Comparison of ENCODE assay signal across 8 cellular contexts in the genomic region with DNA sequence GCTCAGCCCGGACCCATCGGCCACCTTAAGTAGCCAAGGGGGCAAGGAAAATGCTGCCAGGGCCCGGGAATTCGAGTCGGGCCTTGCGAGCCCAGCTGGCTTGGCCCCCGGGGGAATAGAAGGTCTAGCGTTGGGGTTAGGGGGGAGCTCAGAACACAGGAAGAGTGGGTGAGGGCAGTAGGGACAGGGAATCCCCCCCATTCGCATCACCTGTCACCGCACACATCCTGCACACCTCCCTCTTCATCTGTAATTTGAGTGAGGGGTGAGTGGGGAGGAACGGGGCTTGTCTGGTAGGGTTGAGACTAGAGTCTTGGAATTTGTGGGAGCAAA. TPM values are rescaled to one million over a fixed set of nuclear protein-coding genes. Genes with fewer than 3 reads are reported as not detected.
DNase-seq lines count a peak whose midpoint lies in the region; ATAC-seq lines count a peak whose summit lies in the region.

No MANE protein-coding gene starts in this region.

- peaks cover 14% of the 10 kb centered on the region for H3K4me1 Mint-ChIP-seq in activated T-cell treated with anti-CD3 and anti-CD28 coated beads, Interleukin-2, amount 50 U/mL, for 72 hours (ENCODE audit: low read depth)
- H3K4me1 Mint-ChIP-seq in activated naive CD8-positive, alpha-beta T cell (ENCODE audit: low read depth) = peaks cover 7% of the 10 kb centered on the region

- H3K36me3 Mint-ChIP-seq in activated T-cell treated with anti-CD3 and anti-CD28 coated beads, Interleukin-2, amount 50 U/mL, for 72 hours (ENCODE audit: insufficient read depth in 2 of 2) = no peaks in the 10 kb centered on the region
- H3K36me3 Mint-ChIP-seq in activated naive CD8-positive, alpha-beta T cell = no peaks in the 10 kb centered on the region

- ATAC-seq in activated T-cell treated with anti-CD3 and anti-CD28 coated beads, Interleukin-2, amount 50 U/mL, for 72 hours (replicated peaks in 1 of 2) = peak; percentile 41 to 56
- ATAC-seq in left colon = peak; percentile 0

- no peaks in the 10 kb centered on the region for H3K9me3 Mint-ChIP-seq in activated T-cell treated with anti-CD3 and anti-CD28 coated beads, Interleukin-2, amount 50 U/mL, for 72 hours
- no peaks in the 10 kb centered on the region for H3K9me3 Mint-ChIP-seq in activated naive CD8-positive, alpha-beta T cell (ENCODE audit: low read depth)

- intact Hi-C loops in left colon (cut with DNase I, micrococcal nuclease) = loop anchor here (10.0 kb wide), 2 partner anchors 110 to 220 kb away; no protein-coding TSS in a partner anchor

- H3K4me3 Mint-ChIP-seq in activated T-cell treated with anti-CD3 and anti-CD28 coated beads, Interleukin-2, amount 50 U/mL, for 72 hours = peak overlapping the region; percentile 88
- H3K4me3 Mint-ChIP-seq in activated naive CD8-positive, alpha-beta T cell = peak overlapping the region; percentile 83

- H3K27ac Mint-ChIP-seq in activated T-cell treated with anti-CD3 and anti-CD28 coated beads, Interleukin-2, amount 50 U/mL, for 72 hours = no peak overlapping the region
- H3K27ac Mint-ChIP-seq in activated naive CD8-positive, alpha-beta T cell = no peak overlapping the region

- no peak for DNase-seq in activated T-cell treated with anti-CD3 and anti-CD28 coated beads, Interleukin-2, amount 50 U/mL, for 72 hours
- no peak for DNase-seq in activated T-cell treated with anti-CD3 and anti-CD28 coated beads, Interleukin-2, amount 50 U/mL, for 1 hour
- no peak for DNase-seq in left colon
- DNase-seq in foreskin melanocyte = no peak
- no peak for DNase-seq in NCI-H1694 (lab: John Stamatoyannopoulos, UW)
- no peak for DNase-seq in NCI-H2107 (lab: John Stamatoyannopoulos, UW)

- H3K27me3 Mint-ChIP-seq in activated T-cell treated with anti-CD3 and anti-CD28 coated beads, Interleukin-2, amount 50 U/mL, for 72 hours (ENCODE audit: low read depth) = peaks cover 32% of the 10 kb centered on the region
- peaks cover 11% of the 10 kb centered on the region for H3K27me3 Mint-ChIP-seq in activated naive CD8-positive, alpha-beta T cell

- peak overlapping the region; percentile 63 for H3K27ac ChIP-seq in temporal lobe (ENCODE audit: low read depth, low read length)

RNA-seq across cellular contexts. Expression of gene PLXNA2, which starts 0.4 kb away (rescaled TPM):
- total RNA-seq in activated T-cell treated with anti-CD3 and anti-CD28 coated beads, Interleukin-2, amount 50 U/mL, for 72 hours = under 1 TPM; 0.07 to 0.72 TPM
- total RNA-seq in left colon = 100 to 1,000 TPM in 1 of 2 donors, 10 to 100 TPM in 1; 89.3 to 103 TPM
- 63.2 TPM for total RNA-seq in temporal lobe

Comparison
In these comparisons a context has a peak if more than half of its experiments do, and no peak if none do; other contexts are left out.
1. RNA of gene PLXNA2, which starts 0.4 kb away (total RNA-seq): 89.3 to 103 TPM in left colon and 63.2 TPM in temporal lobe (single experiment); 0.07 to 0.72 TPM in activated T-cell treated with anti-CD3 and anti-CD28 coated beads, Interleukin-2, amount 50 U/mL, for 72 hours; every median in the first group is over 10 times any median in the second.